Comparison of ENCODE assay signal across 2 cellular contexts in genomic region chr4:24007740-24008348, GRCh38.
TF ChIP-seq lines count a peak whose summit lies in the region.

No MANE protein-coding gene starts in this region.

TF ChIP-seq in H1, 55 proteins besides CTCF, POLR2A, EP300 and RAD21 (continued from another document):
- TF ChIP-seq ZNF274 (IDR thresholded peaks at IDR 0.05; ENCODE audit: borderline replicate concordance, extremely low read depth, low read length), result no peak
- no peak for TF ChIP-seq JUN (IDR thresholded peaks at IDR 0.05; ENCODE audit: low read depth, low read length)
- TF ChIP-seq, protein P1, sequence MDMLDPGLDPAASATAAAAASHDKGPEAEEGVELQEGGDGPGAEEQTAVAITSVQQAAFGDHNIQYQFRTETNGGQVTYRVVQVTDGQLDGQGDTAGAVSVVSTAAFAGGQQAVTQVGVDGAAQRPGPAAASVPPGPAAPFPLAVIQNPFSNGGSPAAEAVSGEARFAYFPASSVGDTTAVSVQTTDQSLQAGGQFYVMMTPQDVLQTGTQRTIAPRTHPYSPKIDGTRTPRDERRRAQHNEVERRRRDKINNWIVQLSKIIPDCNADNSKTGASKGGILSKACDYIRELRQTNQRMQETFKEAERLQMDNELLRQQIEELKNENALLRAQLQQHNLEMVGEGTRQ (IDR thresholded peaks at IDR 0.05; ENCODE audit: low read length), result no peak
- TF ChIP-seq ATF3 (IDR thresholded peaks at IDR 0.05; ENCODE audit: insufficient read depth, low read depth, low read length), result no peak
- TF ChIP-seq EZH2 (IDR thresholded peaks at IDR 0.05; ENCODE audit: low read depth, low read length, severe bottlenecking), result no peak
- no peak for TF ChIP-seq TCF12 (IDR thresholded peaks at IDR 0.05; ENCODE audit: low read depth, low read length)
- no peak for TF ChIP-seq SIRT6 (IDR thresholded peaks at IDR 0.05; ENCODE audit: low read length)
- TF ChIP-seq POU5F1 (IDR thresholded peaks at IDR 0.05; ENCODE audit: low read depth, low read length), result no peak

TF ChIP-seq in liver, 16 proteins besides CTCF, POLR2A, EP300 and RAD21 (continued from another document):
- TF ChIP-seq ATF3 (IDR thresholded peaks at IDR 0.05) (peak; percentile 10), HNF4G (IDR thresholded peaks at IDR 0.05) (peak; percentile 89), HNF4A (conservative IDR thresholded peaks at IDR 0.05) (peak; percentile 97), FOXA1 (IDR thresholded peaks at IDR 0.05) (peak; percentile 13), SP1 (IDR thresholded peaks at IDR 0.05) (peak; percentile 64), YY1 (IDR thresholded peaks at IDR 0.05) (peak; percentile 46), FOXA2 (IDR thresholded peaks at IDR 0.05) (no peak), NR2F2 (IDR thresholded peaks at IDR 0.05) (no peak), TAF1 (conservative IDR thresholded peaks at IDR 0.05) (no peak), RXRA (IDR thresholded peaks at IDR 0.05) (peak; percentile 88 to 90), JUND (IDR thresholded peaks at IDR 0.05) (peak; percentile 42 to 84)
- TF ChIP-seq, protein P2, sequence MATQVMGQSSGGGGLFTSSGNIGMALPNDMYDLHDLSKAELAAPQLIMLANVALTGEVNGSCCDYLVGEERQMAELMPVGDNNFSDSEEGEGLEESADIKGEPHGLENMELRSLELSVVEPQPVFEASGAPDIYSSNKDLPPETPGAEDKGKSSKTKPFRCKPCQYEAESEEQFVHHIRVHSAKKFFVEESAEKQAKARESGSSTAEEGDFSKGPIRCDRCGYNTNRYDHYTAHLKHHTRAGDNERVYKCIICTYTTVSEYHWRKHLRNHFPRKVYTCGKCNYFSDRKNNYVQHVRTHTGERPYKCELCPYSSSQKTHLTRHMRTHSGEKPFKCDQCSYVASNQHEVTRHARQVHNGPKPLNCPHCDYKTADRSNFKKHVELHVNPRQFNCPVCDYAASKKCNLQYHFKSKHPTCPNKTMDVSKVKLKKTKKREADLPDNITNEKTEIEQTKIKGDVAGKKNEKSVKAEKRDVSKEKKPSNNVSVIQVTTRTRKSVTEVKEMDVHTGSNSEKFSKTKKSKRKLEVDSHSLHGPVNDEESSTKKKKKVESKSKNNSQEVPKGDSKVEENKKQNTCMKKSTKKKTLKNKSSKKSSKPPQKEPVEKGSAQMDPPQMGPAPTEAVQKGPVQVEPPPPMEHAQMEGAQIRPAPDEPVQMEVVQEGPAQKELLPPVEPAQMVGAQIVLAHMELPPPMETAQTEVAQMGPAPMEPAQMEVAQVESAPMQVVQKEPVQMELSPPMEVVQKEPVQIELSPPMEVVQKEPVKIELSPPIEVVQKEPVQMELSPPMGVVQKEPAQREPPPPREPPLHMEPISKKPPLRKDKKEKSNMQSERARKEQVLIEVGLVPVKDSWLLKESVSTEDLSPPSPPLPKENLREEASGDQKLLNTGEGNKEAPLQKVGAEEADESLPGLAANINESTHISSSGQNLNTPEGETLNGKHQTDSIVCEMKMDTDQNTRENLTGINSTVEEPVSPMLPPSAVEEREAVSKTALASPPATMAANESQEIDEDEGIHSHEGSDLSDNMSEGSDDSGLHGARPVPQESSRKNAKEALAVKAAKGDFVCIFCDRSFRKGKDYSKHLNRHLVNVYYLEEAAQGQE (IDR thresholded peaks at IDR 0.05), result peak; percentile 53
- TF ChIP-seq, protein P3, sequence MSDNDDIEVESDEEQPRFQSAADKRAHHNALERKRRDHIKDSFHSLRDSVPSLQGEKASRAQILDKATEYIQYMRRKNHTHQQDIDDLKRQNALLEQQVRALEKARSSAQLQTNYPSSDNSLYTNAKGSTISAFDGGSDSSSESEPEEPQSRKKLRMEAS (IDR thresholded peaks at IDR 0.05), result peak; percentile 59
